36 cellular contexts compared by ENCODE assay signal in genomic region chr17:74642556-74642955, GRCh38. TPM values are rescaled to one million over a fixed set of nuclear protein-coding genes. Genes with fewer than 3 reads are reported as not detected.
"Had no signal": no experiment of that assay in that cellular context is flagged by ENCODE, and none has a peak within 500 bp of the region (broad histone marks: within the 10 kb centered on the region; RNA-seq: fewer than 3 reads in every experiment).

No MANE protein-coding gene starts in this region.

- H3K4me3 ChIP-seq: adrenal gland, SJCRH30, SK-N-MC had no signal

- H3K4me3 Mint-ChIP-seq: activated CD4-positive, alpha-beta memory T cell treated with anti-CD3 and anti-CD28 coated beads for 36 hours; activated naive CD4-positive, alpha-beta T cell treated with anti-CD3 and anti-CD28 coated beads for 36 hours; activated T-cell treated with anti-CD3 and anti-CD28 coated beads, Interleukin-2, amount 50 U/mL, for 4 hours; activated T-helper 1 cell treated with anti-CD3 and anti-CD28 coated beads, Interleukin-12 subunit alpha, Interleukin-12 subunit beta, Interleukin-2, Interleukin-4 antibody, amounts not matched to agents 30 ng/mL and 10 ng/mL and 1 ng/mL, durations not matched to agents 14 hours and 24 hours and 36 hours; brain; WTC11 had no signal

- H3K27ac Mint-ChIP-seq: activated CD4-positive, alpha-beta memory T cell treated with anti-CD3 and anti-CD28 coated beads for 36 hours; activated naive CD4-positive, alpha-beta T cell treated with anti-CD3 and anti-CD28 coated beads for 36 hours; activated naive CD4-positive, alpha-beta T cell treated with anti-CD3 and anti-CD28 coated beads, Interleukin-2, amount 50 U/mL, for 72 hours; activated T-helper 1 cell treated with anti-CD3 and anti-CD28 coated beads, Interleukin-12 subunit alpha, Interleukin-12 subunit beta, Interleukin-2, Interleukin-4 antibody, amounts not matched to agents 30 ng/mL and 10 ng/mL and 1 ng/mL, durations not matched to agents 14 hours and 24 hours and 36 hours; brain; WTC11 had no signal

- H3K36me3 Mint-ChIP-seq: activated CD4-positive, alpha-beta memory T cell treated with anti-CD3 and anti-CD28 coated beads for 36 hours; activated naive CD4-positive, alpha-beta T cell treated with anti-CD3 and anti-CD28 coated beads, Interleukin-2, amount 50 U/mL, for 72 hours; brain; WTC11 had no signal

- H3K9me3 ChIP-seq: adrenal gland, SJCRH30 had no signal

- ATAC-seq: activated naive CD4-positive, alpha-beta T cell treated with anti-CD3 and anti-CD28 coated beads, Interleukin-2, amount 50 U/mL, for 72 hours; activated T-cell treated with anti-CD3 and anti-CD28 coated beads, Interleukin-2, amount 50 U/mL, for 4 hours; WTC11 had no signal

- H3K9me3 Mint-ChIP-seq: activated CD4-positive, alpha-beta memory T cell treated with anti-CD3 and anti-CD28 coated beads for 36 hours; activated naive CD4-positive, alpha-beta T cell treated with anti-CD3 and anti-CD28 coated beads for 36 hours; activated naive CD4-positive, alpha-beta T cell treated with anti-CD3 and anti-CD28 coated beads, Interleukin-2, amount 50 U/mL, for 72 hours; activated T-cell treated with anti-CD3 and anti-CD28 coated beads, Interleukin-2, amount 50 U/mL, for 4 hours; activated T-helper 1 cell treated with anti-CD3 and anti-CD28 coated beads, Interleukin-12 subunit alpha, Interleukin-12 subunit beta, Interleukin-2, Interleukin-4 antibody, amounts not matched to agents 30 ng/mL and 10 ng/mL and 1 ng/mL, durations not matched to agents 14 hours and 24 hours and 36 hours; WTC11 had no signal

- H3K4me1 Mint-ChIP-seq: brain had no signal

- H3K27ac ChIP-seq: adrenal gland, SJCRH30, SK-N-MC had no signal

- H3K36me3 ChIP-seq: adrenal gland, SJCRH30 had no signal

- H3K27me3 ChIP-seq: adrenal gland had no signal

- H3K4me1 ChIP-seq: adrenal gland, SJCRH30 had no signal

- DNase-seq: activated CD4-positive, alpha-beta memory T cell treated with anti-CD3 and anti-CD28 coated beads for 36 hours; activated CD4-positive, alpha-beta T cell treated with anti-CD3 and anti-CD28 coated beads for 4 hours; activated CD4-positive, alpha-beta T cell treated with anti-CD3 and anti-CD28 coated beads, Interleukin-2, amount 50 U/mL, for 1 hour; activated CD4-positive, CD25-positive, alpha-beta regulatory T cell treated with anti-CD3 and anti-CD28 coated beads, Interleukin-2, amount 50 U/mL, for 72 hours; activated CD8-positive, alpha-beta memory T cell treated with anti-CD3 and anti-CD28 coated beads, Interleukin-2, amount 50 U/mL, for 4 hours; activated gamma-delta T cell treated with Interleukin-2 at 50 U/mL for 16 hours; activated naive CD4-positive, alpha-beta T cell treated with anti-CD3 and anti-CD28 coated beads for 36 hours; activated T-cell treated with anti-CD3 and anti-CD28 coated beads for 4 hours; activated T-cell treated with anti-CD3 and anti-CD28 coated beads, Interleukin-2, amount 50 U/mL, for 4 hours; adrenal gland; caudate nucleus; cerebellar nuclear complex; Karpas-422; KBM-7; NCI-H1105; NCI-H1417 treated with DMSO at 0.1 percent for 48 hours; NCI-H187 treated with DMSO at 0.1 percent for 48 hours; NCI-H2081 treated with DMSO at 0.1 percent for 48 hours; NCI-H226; NCI-H446 treated with DMSO at 0.1 percent for 48 hours; NCI-H524; NCI-H69; NK-92 treated with Interleukin-12 subunit alpha and Interleukin-12 subunit beta, amount 100 ng/mL, for 24 hours; OCI-M1; Right ventricle myocardium superior; SJCRH30; T1000 had no signal

RNA-seq across cellular contexts. Expression of gene CD300E, which starts 19.0 kb away (rescaled TPM):
- total RNA-seq: activated CD4-positive, alpha-beta memory T cell treated with anti-CD3 and anti-CD28 coated beads for 36 hours; activated naive CD4-positive, alpha-beta T cell treated with anti-CD3 and anti-CD28 coated beads for 36 hours; activated naive CD4-positive, alpha-beta T cell treated with anti-CD3 and anti-CD28 coated beads, Interleukin-2, amount 50 U/mL, for 72 hours; activated T-cell treated with anti-CD3 and anti-CD28 coated beads, Interleukin-2, amount 50 U/mL, for 4 hours; activated T-helper 1 cell treated with anti-CD3 and anti-CD28 coated beads, Interleukin-12 subunit alpha, Interleukin-12 subunit beta, Interleukin-2, Interleukin-4 antibody, amounts not matched to agents 30 ng/mL and 10 ng/mL and 1 ng/mL, durations not matched to agents 14 hours and 24 hours and 36 hours; bronchial epithelial cell; MCF 10A; T-helper 1 cell treated with Interleukin-12 subunit alpha and Interleukin-12 subunit beta and Interleukin-4 antibody, amounts not matched to agents 30 ng/mL and 1 ng/mL, for 36 hours; T-helper 2 cell treated with Interferon-gamma antibody and Interleukin-4, amounts not matched to agents 100 ng/mL and 5 ng/mL, for 36 hours; WTC11 had no signal

RNA-seq across cellular contexts. Expression of gene CD300LD, which starts 50.5 kb away (rescaled TPM):
- total RNA-seq: activated CD4-positive, alpha-beta memory T cell treated with anti-CD3 and anti-CD28 coated beads for 36 hours; activated naive CD4-positive, alpha-beta T cell treated with anti-CD3 and anti-CD28 coated beads for 36 hours; activated naive CD4-positive, alpha-beta T cell treated with anti-CD3 and anti-CD28 coated beads, Interleukin-2, amount 50 U/mL, for 72 hours; activated T-cell treated with anti-CD3 and anti-CD28 coated beads, Interleukin-2, amount 50 U/mL, for 4 hours; activated T-helper 1 cell treated with anti-CD3 and anti-CD28 coated beads, Interleukin-12 subunit alpha, Interleukin-12 subunit beta, Interleukin-2, Interleukin-4 antibody, amounts not matched to agents 30 ng/mL and 10 ng/mL and 1 ng/mL, durations not matched to agents 14 hours and 24 hours and 36 hours; adrenal gland; bronchial epithelial cell; MCF 10A; Right ventricle myocardium superior; SJCRH30; T-helper 1 cell treated with Interleukin-12 subunit alpha and Interleukin-12 subunit beta and Interleukin-4 antibody, amounts not matched to agents 30 ng/mL and 1 ng/mL, for 36 hours; T-helper 2 cell treated with Interferon-gamma antibody and Interleukin-4, amounts not matched to agents 100 ng/mL and 5 ng/mL, for 36 hours; WTC11 had no signal
- polyA plus RNA-seq: adrenal gland had no signal
